ENCODE assay signal across 1 cellular context in genomic region chr12:123533672-123534643, GRCh38.
TF ChIP-seq lines count a peak whose summit lies in the region.

RILPL1 (minus strand) TSS chr12:123533719; CDS start chr12:123533482, 237 bp downstream.

TF ChIP-seq in HepG2, 621 proteins besides CTCF, POLR2A, EP300 and RAD21 (continued from another document and continues in another):
- TF ChIP-seq SCMH1 (CRISPR knock-in tag; IDR thresholded peaks at IDR 0.05; ENCODE audit: borderline replicate concordance): no peak
- TF ChIP-seq ZC3H4 (CRISPR knock-in tag; IDR thresholded peaks at IDR 0.05; ENCODE audit: borderline replicate concordance): no peak
- no peak for TF ChIP-seq KIAA2018 (CRISPR knock-in tag; IDR thresholded peaks at IDR 0.05; ENCODE audit: borderline replicate concordance)
- TF ChIP-seq KDM2A (CRISPR knock-in tag; IDR thresholded peaks at IDR 0.05; ENCODE audit: borderline replicate concordance, low read depth): peak; percentile 23; the same call in 1 of the 2 replicates
- TF ChIP-seq ZNF337 (CRISPR knock-in tag; IDR thresholded peaks at IDR 0.05; ENCODE audit: borderline replicate concordance, low read depth): no peak
- TF ChIP-seq ZNF781 (CRISPR knock-in tag; IDR thresholded peaks at IDR 0.05; ENCODE audit: borderline replicate concordance, not compliant biosample characterization): no peak
- no peak for TF ChIP-seq ATF7-NPFF (CRISPR knock-in tag; IDR thresholded peaks at IDR 0.05; ENCODE audit: low read depth)
- TF ChIP-seq RARA (CRISPR knock-in tag; IDR thresholded peaks at IDR 0.05): peak; percentile 50; the same call in 1 of the 2 replicates
- peak; percentile 75 for TF ChIP-seq ZNF281 (CRISPR knock-in tag; IDR thresholded peaks at IDR 0.05; ENCODE audit: borderline replicate concordance)
- TF ChIP-seq BRF2 (CRISPR knock-in tag; IDR thresholded peaks at IDR 0.05): no peak
- TF ChIP-seq PLRG1 (conservative IDR thresholded peaks at IDR 0.05): no peak
- TF ChIP-seq ZNF530 (CRISPR knock-in tag; IDR thresholded peaks at IDR 0.05; ENCODE audit: low read depth): no peak
- TF ChIP-seq RBFOX2 (IDR thresholded peaks at IDR 0.05; ENCODE audit: low read depth, low read length): peak; percentile 53
- TF ChIP-seq ESRRA (CRISPR knock-in tag; IDR thresholded peaks at IDR 0.05; ENCODE audit: low read depth): no peak; the same call in 1 of the 2 replicates
- TF ChIP-seq RELA (CRISPR knock-in tag; IDR thresholded peaks at IDR 0.05): no peak
- peak; percentile 74 for TF ChIP-seq ZNF891 (CRISPR knock-in tag; IDR thresholded peaks at IDR 0.05)
- TF ChIP-seq PAXIP1 (CRISPR knock-in tag; conservative IDR thresholded peaks at IDR 0.05): no peak
- TF ChIP-seq ZNF564 (CRISPR knock-in tag; IDR thresholded peaks at IDR 0.05): peak; percentile 23; the same call in 1 of the 2 replicates
- TF ChIP-seq CHD2 (IDR thresholded peaks at IDR 0.05; ENCODE audit: low read depth, low read length): peak; percentile 76
- peak; percentile 50 for TF ChIP-seq YY1 (IDR thresholded peaks at IDR 0.05; ENCODE audit: insufficient read depth, insufficient replicate concordance, low read depth, low read length)
- TF ChIP-seq U2AF2 (IDR thresholded peaks at IDR 0.05; ENCODE audit: low read depth, low read length): no peak
- TF ChIP-seq NR2F6 (IDR thresholded peaks at IDR 0.05): 0 out of 2 replicates have a peak, but pooled peaks have one; percentile 14
- no peak for TF ChIP-seq NR2F6 (CRISPR knock-in tag; IDR thresholded peaks at IDR 0.05)
- peak; percentile 42; the same call in 1 of the 2 replicates for TF ChIP-seq ZNF782 (CRISPR knock-in tag; IDR thresholded peaks at IDR 0.05; ENCODE audit: borderline replicate concordance)
- no peak for TF ChIP-seq EHMT2 (IDR thresholded peaks at IDR 0.05; ENCODE audit: borderline replicate concordance, low read depth, low read length)
- no peak for TF ChIP-seq NFIC (IDR thresholded peaks at IDR 0.05; ENCODE audit: low read length)
- TF ChIP-seq ZNF276 (CRISPR knock-in tag; IDR thresholded peaks at IDR 0.05; ENCODE audit: low read depth): 0 out of 2 replicates have a peak, but pooled peaks have one; percentile 47
- TF ChIP-seq HDAC2 (CRISPR knock-in tag; IDR thresholded peaks at IDR 0.05): 0 out of 2 replicates have a peak, but pooled peaks have one; percentile 27
- TF ChIP-seq HHEX (CRISPR knock-in tag; IDR thresholded peaks at IDR 0.05): no peak
- no peak for TF ChIP-seq ETS1 (CRISPR knock-in tag; IDR thresholded peaks at IDR 0.05)
- peak; percentile 31 for TF ChIP-seq SRSF1 (optimal IDR thresholded peaks at IDR 0.05; ENCODE audit: low read depth, low read length)
- no peak for TF ChIP-seq PHF21A (CRISPR knock-in tag; IDR thresholded peaks at IDR 0.05)
- no peak for TF ChIP-seq TP53 (CRISPR knock-in tag; conservative IDR thresholded peaks at IDR 0.05)
- no peak for TF ChIP-seq MZF1 (CRISPR knock-in tag; IDR thresholded peaks at IDR 0.05; ENCODE audit: borderline replicate concordance)
- TF ChIP-seq ZNF446 (CRISPR knock-in tag; IDR thresholded peaks at IDR 0.05): 0 out of 2 replicates have a peak, but pooled peaks have one; percentile 8
- peak; percentile 23; the same call in 1 of the 2 replicates for TF ChIP-seq KLF12 (CRISPR knock-in tag; IDR thresholded peaks at IDR 0.05; ENCODE audit: borderline replicate concordance)
- no peak for TF ChIP-seq MEF2D (CRISPR knock-in tag; IDR thresholded peaks at IDR 0.05)
- no peak for TF ChIP-seq RNF2 (conservative IDR thresholded peaks at IDR 0.05; ENCODE audit: low read depth)
- TF ChIP-seq SALL1 (CRISPR knock-in tag; IDR thresholded peaks at IDR 0.05): peak; percentile 22; the same call in 1 of the 2 replicates
- TF ChIP-seq CREM (IDR thresholded peaks at IDR 0.05): no peak
- TF ChIP-seq CREM (CRISPR knock-in tag; IDR thresholded peaks at IDR 0.05): no peak
